Comparison of ENCODE assay signal across 10 cellular contexts in genomic region chr18:21672868-21673267, GRCh38. TPM values are rescaled to one million over a fixed set of nuclear protein-coding genes. Genes with fewer than 3 reads are reported as not detected.
DNase-seq lines count a peak whose midpoint lies in the region; ATAC-seq, FAIRE-seq and TF ChIP-seq lines count a peak whose summit lies in the region.
"Had no signal": no experiment of that assay in that cellular context is flagged by ENCODE, and none has a peak within 500 bp of the region (broad histone marks: within the 10 kb centered on the region; RNA-seq: fewer than 3 reads in every experiment).

No MANE protein-coding gene starts in this region.

- peak; percentile 49 for DNase-seq in HTR-8/SVneo (ENCODE audit: insufficient read length, low spot score)
- DNase-seq in WERI-Rb-1, result peak; percentile 40
- DNase-seq in heart right ventricle, result peak; percentile 23 to 27
- peak; percentile 90 to 93 for DNase-seq in thyroid gland
- DNase-seq in activated effector memory CD4-positive, alpha-beta T cell treated with Interleukin-2 at 50 U/mL for 16 hours, result no peak
- DNase-seq in hippocampal formation (lab: John Stamatoyannopoulos, UW), result no peak
- DNase-seq: activated CD4-positive, alpha-beta T cell treated with anti-CD3 and anti-CD28 coated beads, Interleukin-2, amount 50 U/mL, for 4 hours; sigmoid colon had no signal

- peak; percentile 46 to 93 (median 84) for ATAC-seq in heart right ventricle
- no peak for ATAC-seq in HG03439 (IDR thresholded peaks at IDR 0.05; ENCODE audit: unreplicated experiment)
- ATAC-seq: stimulated activated memory B cell treated with anti-CD40 and anti-IgM and Interleukin-4, amounts not matched to agents 10 μg/mL and 1 μg/mL and 100 μg/mL, for 72 hours had no signal

- WGBS in heart right ventricle, 2 donors, result 36 to 61% methylated on average over 3 of the region's 3 CpGs
- WGBS in thyroid gland, 2 donors, result 18 to 53% methylated on average over 3 of the region's 3 CpGs

- H3K27ac ChIP-seq in WERI-Rb-1, result peak overlapping the region; percentile 3; the same call in 1 of the 2 replicates
- peak overlapping the region in 6 of 10 donors; percentile 0 to 57 (median 48) for H3K27ac ChIP-seq in heart right ventricle
- H3K27ac ChIP-seq in thyroid gland, result peak overlapping the region; percentile 78 to 92 (median 87)
- H3K27ac ChIP-seq: sigmoid colon had no signal

- H3K9me3 ChIP-seq in WERI-Rb-1 (ENCODE audit: severe bottlenecking) (no peaks in the 10 kb centered on the region), heart right ventricle (no peaks in the 10 kb centered on the region), thyroid gland (no peaks in the 10 kb centered on the region)
- H3K9me3 ChIP-seq: sigmoid colon had no signal

- H3K27me3 ChIP-seq in WERI-Rb-1 (ENCODE audit: insufficient read depth, low read depth, severe bottlenecking) (no peaks in the 10 kb centered on the region), heart right ventricle (no peaks in the 10 kb centered on the region), thyroid gland (no peaks in the 10 kb centered on the region)
- H3K27me3 ChIP-seq: sigmoid colon had no signal

- H3K4me1 ChIP-seq in heart right ventricle, result peaks cover 0 to 13% (median 0%) of the 10 kb centered on the region in 9 donors
- peaks cover 12 to 21% of the 10 kb centered on the region in 2 donors for H3K4me1 ChIP-seq in thyroid gland

- FAIRE-seq in HTR-8/SVneo (lab: Jason Lieb, UNC), result no peak

- H3K36me3 ChIP-seq in WERI-Rb-1 (no peaks in the 10 kb centered on the region), heart right ventricle (peaks cover 0 to 20% (median 0%) of the 10 kb centered on the region in 9 donors), thyroid gland (no peaks in the 10 kb centered on the region)
- H3K36me3 ChIP-seq: sigmoid colon had no signal

- peak in 1 of 2 donors; percentile 35 for TF ChIP-seq POLR2A in thyroid gland (IDR thresholded peaks at IDR 0.05)

- TF ChIP-seq CTCF in WERI-Rb-1 (IDR thresholded peaks at IDR 0.05; ENCODE audit: low read depth, low read length) (no peak), heart right ventricle (IDR thresholded peaks at IDR 0.05) (peak in 1 of 9 donors; percentile 10), thyroid gland (IDR thresholded peaks at IDR 0.05) (no peak)

- no peak overlapping the region for H3K4me3 ChIP-seq in WERI-Rb-1 (ENCODE audit: low read depth, low read length)
- H3K4me3 ChIP-seq in heart right ventricle, result no peak overlapping the region
- no peak overlapping the region for H3K4me3 ChIP-seq in thyroid gland (replicated peaks in 1 of 3)
- H3K4me3 ChIP-seq: sigmoid colon had no signal

- intact Hi-C loops in heart right ventricle (cut with DNase I) (loop anchor here in 1 of 10 donors (10.0 kb wide), 1 partner anchor 72 kb away; the partner anchor contains the start of gene MIB1), thyroid gland (cut with DNase I) (no loop called here)

RNA-seq across cellular contexts. Expression of gene ABHD3, which starts 31.7 kb away (rescaled TPM):
- total RNA-seq in heart right ventricle (1 to 10 TPM; 2.2 to 7.7 (median 3.7) TPM), thyroid gland (10 to 100 TPM; 17.6 to 28.2 (median 24.5) TPM)
- 10 to 100 TPM in 1 of 2 donors, 1 to 10 TPM in 1; 8.6 to 28.2 TPM for polyA plus RNA-seq in heart right ventricle

Comparison
In these comparisons a context has a peak if more than half of its experiments do, and no peak if none do; other contexts are left out.
1. DNase-seq: peak in HTR-8/SVneo (single experiment), WERI-Rb-1 (single experiment), heart right ventricle (2 of 2) and thyroid gland (2 of 2); none in activated effector memory CD4-positive, alpha-beta T cell treated with Interleukin-2 at 50 U/mL for 16 hours (single experiment) and hippocampal formation (0 of 2).
2. H3K27ac ChIP-seq: peak in every context shown above with its lines; median percentile 87 in thyroid gland; 48 in heart right ventricle; 3 in WERI-Rb-1.